Comparison of ENCODE assay signal across 19 cellular contexts in the genomic region with DNA sequence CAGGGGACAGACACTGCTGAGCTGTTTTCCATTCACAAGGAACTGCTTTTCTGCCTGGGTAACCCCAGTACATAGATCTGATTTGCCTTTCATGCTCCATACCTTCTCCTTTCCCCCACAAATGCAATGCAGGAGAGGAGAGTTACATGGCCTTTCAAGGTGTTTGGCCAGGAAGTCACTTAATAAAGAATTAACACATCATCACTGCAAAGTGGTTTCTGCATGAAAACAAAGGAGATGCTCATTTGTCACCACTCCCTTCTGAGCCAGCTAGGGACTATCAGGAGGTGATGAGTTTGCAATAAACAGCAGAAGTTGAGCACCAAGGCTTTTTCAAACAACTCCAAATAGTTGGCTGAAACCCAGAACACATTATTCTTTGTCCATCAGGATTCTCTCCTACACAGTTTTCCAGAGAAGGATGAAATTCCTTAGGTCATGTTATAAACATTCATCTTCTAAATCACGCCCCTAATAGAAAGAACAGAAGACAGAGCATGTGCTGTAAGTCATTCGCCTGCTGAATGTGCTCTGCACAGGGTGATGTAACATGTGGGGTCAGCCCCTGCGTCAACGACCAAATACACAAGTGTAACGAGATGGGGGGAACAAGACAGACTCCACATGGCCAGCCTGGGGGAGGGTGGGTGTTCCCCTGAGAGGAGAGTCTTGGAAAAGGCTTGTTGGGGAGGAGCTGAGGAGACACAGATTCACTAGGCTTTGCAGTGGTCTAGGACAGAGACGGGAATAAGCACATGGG.
A peak's percentile ranks its signal among the peaks of the same experiment; 100 is the strongest.
DNase-seq lines count a peak whose midpoint lies in the region; ATAC-seq and TF ChIP-seq lines count a peak whose summit lies in the region.
"Had no signal": no experiment of that assay in that cellular context is flagged by ENCODE, and none has a peak within 500 bp of the region (broad histone marks: within the 10 kb centered on the region; RNA-seq: fewer than 3 reads in every experiment).

No MANE protein-coding gene starts in this region.

- H4K20me1 ChIP-seq in SK-N-SH (ENCODE audit: insufficient read depth) (no peaks in the 10 kb centered on the region), hepatocyte (ENCODE audit: insufficient read depth, poor library complexity, severe bottlenecking) (no peaks in the 10 kb centered on the region)

- H3K4me1 Mint-ChIP-seq in nephron: peaks cover 22% of the 10 kb centered on the region

- TF ChIP-seq CTCF in SK-N-SH (IDR thresholded peaks at IDR 0.05): no peak
- no peak for TF ChIP-seq CTCF in hepatocyte (IDR thresholded peaks at IDR 0.05; ENCODE audit: poor library complexity)
- TF ChIP-seq CTCF in nephron (IDR thresholded peaks at IDR 0.05; ENCODE audit: unreplicated experiment in 3 of 3): no peak
- no peak for TF ChIP-seq CTCF in vagina (IDR thresholded peaks at IDR 0.05)

- DNase-seq in SK-N-SH: no peak
- DNase-seq in hepatocyte (ENCODE audit: low spot score): peak; percentile 57
- DNase-seq in vagina (ENCODE audit: extremely low spot score in 2 of 2): peak in 1 of 2 donors; percentile 94
- no peak for DNase-seq in posterior cingulate gyrus
- DNase-seq in activated CD8-positive, alpha-beta memory T cell treated with anti-CD3 and anti-CD28 coated beads for 24 hours: no peak
- DNase-seq: 8988T; activated CD4-positive, alpha-beta T cell treated with anti-CD3 and anti-CD28 coated beads, Interleukin-2, amount 50 U/mL, for 1 hour; activated naive CD8-positive, alpha-beta T cell treated with anti-CD3 and anti-CD28 coated beads, Interleukin-2, amount 10 ng/mL, durations not matched to agents 7 days and 5 days; activated T-cell treated with anti-CD3 and anti-CD28 coated beads, Interleukin-2, amount 50 U/mL, for 24 hours; central memory CD4-positive, alpha-beta T cell; effector memory CD4-positive, alpha-beta T cell; foreskin melanocyte; NCI-H1694; NCI-H446 treated with DMSO at 0.1 percent for 48 hours had no signal

- no peaks in the 10 kb centered on the region for H3K36me3 Mint-ChIP-seq in nephron (ENCODE audit: low read depth)
- H3K36me3 Mint-ChIP-seq: activated naive CD8-positive, alpha-beta T cell treated with anti-CD3 and anti-CD28 coated beads, Interleukin-2, amount 10 ng/mL, durations not matched to agents 7 days and 5 days; CD14-positive monocyte had no signal

- intact Hi-C loops in vagina (cut with DNase I): no loop called here
- intact Hi-C loops in posterior cingulate gyrus (cut with DNase I): no loop called here

- H3K27me3 Mint-ChIP-seq in nephron (ENCODE audit: low read depth): peaks cover 12% of the 10 kb centered on the region
- H3K27me3 Mint-ChIP-seq: activated T-cell treated with anti-CD3 and anti-CD28 coated beads, Interleukin-2, amount 50 U/mL, for 24 hours had no signal

- H3K9me3 Mint-ChIP-seq in nephron: no peaks in the 10 kb centered on the region
- H3K9me3 Mint-ChIP-seq: activated naive CD8-positive, alpha-beta T cell treated with anti-CD3 and anti-CD28 coated beads, Interleukin-2, amount 10 ng/mL, durations not matched to agents 7 days and 5 days; activated T-cell treated with anti-CD3 and anti-CD28 coated beads, Interleukin-2, amount 50 U/mL, for 24 hours; CD14-positive monocyte had no signal

- CTCF ChIA-PET in SK-N-SH (lab: Yijun Ruan, JAX): interaction anchor here (0.6 to 18.8 kb wide), 8 partner anchors 19 to 1229 kb away, joined by 3 to 247 read pairs (median 4); partner anchors contain the start of gene CDC42EP3

- H3K4me3 ChIP-seq in SK-N-SH (ENCODE audit: low read depth in 2 of 2, low read length in 1 of 2): no peak overlapping the region
- no peak overlapping the region for H3K4me3 ChIP-seq in hepatocyte
- no peak overlapping the region for H3K4me3 ChIP-seq in vagina
- H3K4me3 ChIP-seq: prostate gland had no signal

- no peaks in the 10 kb centered on the region for H3K9me3 ChIP-seq in SK-N-SH
- H3K9me3 ChIP-seq in hepatocyte (ENCODE audit: low read depth): no peaks in the 10 kb centered on the region
- H3K9me3 ChIP-seq in vagina: no peaks in the 10 kb centered on the region
- H3K9me3 ChIP-seq: prostate gland had no signal

- POLR2A ChIA-PET in SK-N-SH (lab: Yijun Ruan, JAX): interaction anchor here (1.4 kb wide), 1 partner anchor 19 kb away, joined by 7 read pairs; no protein-coding TSS in a partner anchor

- H3K36me3 ChIP-seq in SK-N-SH (replicated peaks in 1 of 2; ENCODE audit: control insufficient read depth in 1 of 2, insufficient read depth in 2 of 2, low read length in 1 of 2) (no peaks in the 10 kb centered on the region), hepatocyte (replicated peaks; ENCODE audit: insufficient read depth, low read depth) (no peaks in the 10 kb centered on the region), vagina (no peaks in the 10 kb centered on the region)
- H3K36me3 ChIP-seq: prostate gland had no signal

- H3K4me2 ChIP-seq in SK-N-SH (no peak overlapping the region), hepatocyte (no peak overlapping the region)

- H3K27me3 ChIP-seq in SK-N-SH (ENCODE audit: insufficient read depth) (no peaks in the 10 kb centered on the region), hepatocyte (no peaks in the 10 kb centered on the region), vagina (no peaks in the 10 kb centered on the region)

- H3K27ac ChIP-seq in SK-N-SH (ENCODE audit: low read depth in 2 of 2, low read length in 1 of 2): no peak overlapping the region
- H3K27ac ChIP-seq in hepatocyte: no peak overlapping the region
- H3K27ac ChIP-seq in vagina: peak overlapping the region; percentile 34
- H3K27ac ChIP-seq: prostate gland had no signal

- no peak for TF ChIP-seq RAD21 in SK-N-SH (IDR thresholded peaks at IDR 0.05; ENCODE audit: low read length)

- H3K9ac ChIP-seq in SK-N-SH: no peak overlapping the region

- peak overlapping the region; percentile 5 to 75 (median 61) for H3K27ac Mint-ChIP-seq in nephron
- H3K27ac Mint-ChIP-seq: activated naive CD8-positive, alpha-beta T cell treated with anti-CD3 and anti-CD28 coated beads, Interleukin-2, amount 10 ng/mL, durations not matched to agents 7 days and 5 days; activated T-cell treated with anti-CD3 and anti-CD28 coated beads, Interleukin-2, amount 50 U/mL, for 24 hours had no signal

- peaks cover 0 to 16% of the 10 kb centered on the region in 2 experiments; a peak in 2 of 4 replicates for H3K4me1 ChIP-seq in SK-N-SH (ENCODE audit: control insufficient read depth in 1 of 2, insufficient read depth in 2 of 2, low read depth in 1 of 2, low read length in 1 of 2)
- H3K4me1 ChIP-seq in hepatocyte (ENCODE audit: insufficient read depth): no peaks in the 10 kb centered on the region
- H3K4me1 ChIP-seq in vagina: no peaks in the 10 kb centered on the region
- H3K4me1 ChIP-seq: prostate gland had no signal

- no peak for TF ChIP-seq EP300 in SK-N-SH (IDR thresholded peaks at IDR 0.05; ENCODE audit: borderline replicate concordance in 1 of 2, low read depth in 1 of 2, low read length in 1 of 2)

- H3K4me3 Mint-ChIP-seq in nephron: peak overlapping the region in 1 of 3 experiments; percentile 3
- H3K4me3 Mint-ChIP-seq: activated naive CD8-positive, alpha-beta T cell treated with anti-CD3 and anti-CD28 coated beads, Interleukin-2, amount 10 ng/mL, durations not matched to agents 7 days and 5 days; activated T-cell treated with anti-CD3 and anti-CD28 coated beads, Interleukin-2, amount 50 U/mL, for 24 hours; CD14-positive monocyte had no signal

- no peak overlapping the region for H2AFZ ChIP-seq in SK-N-SH (ENCODE audit: low read depth)
- H2AFZ ChIP-seq in hepatocyte: no peak overlapping the region

- no peak for ATAC-seq in SK-N-SH treated with all-trans-retinoic acid at 6 μM for 48 hours
- no peak for ATAC-seq in HG02884 (IDR thresholded peaks at IDR 0.05; ENCODE audit: unreplicated experiment)

- WGBS in SK-N-SH (ENCODE audit: low lambda C conversion rate): 84% methylated on average over 6 of the region's 6 CpGs
- WGBS in hepatocyte (ENCODE audit: low lambda C conversion rate, missing lambda C conversion rate): 71% methylated on average over 6 of the region's 6 CpGs

- H3F3A ChIP-seq in SK-N-SH (replicated peaks; ENCODE audit: insufficient read depth): no peaks in the 10 kb centered on the region

- no peaks in the 10 kb centered on the region for H3K79me2 ChIP-seq in SK-N-SH (ENCODE audit: insufficient read depth)
- no peaks in the 10 kb centered on the region for H3K79me2 ChIP-seq in hepatocyte

- TF ChIP-seq POLR2A in vagina (IDR thresholded peaks at IDR 0.05): no peak

- H3K9me2 ChIP-seq in SK-N-SH: no peaks in the 10 kb centered on the region
- no peaks in the 10 kb centered on the region for H3K9me2 ChIP-seq in hepatocyte (replicated peaks; ENCODE audit: insufficient read depth)

TF ChIP-seq in SK-N-SH treated with all-trans-retinoic acid at 6 μM for 48 hours, 23 proteins besides CTCF, POLR2A, EP300 and RAD21 (continues in another document):
- TF ChIP-seq ISL1 (CRISPR knock-in tag; IDR thresholded peaks at IDR 0.05) (peak; percentile 34; the same call in 1 of the 2 replicates), TCF4 (CRISPR knock-in tag; IDR thresholded peaks at IDR 0.05; ENCODE audit: borderline replicate concordance) (no peak), ZNF70 (CRISPR knock-in tag; IDR thresholded peaks at IDR 0.05) (no peak), ZNF8 (CRISPR knock-in tag; IDR thresholded peaks at IDR 0.05) (0 out of 2 replicates have a peak, but pooled peaks have one; percentile 27)

TF ChIP-seq in SK-N-SH, 30 proteins besides CTCF, POLR2A, EP300 and RAD21 (continues in another document):
- no peak for TF ChIP-seq PBX3 (IDR thresholded peaks at IDR 0.05)
- TF ChIP-seq TAF1 (IDR thresholded peaks at IDR 0.05; ENCODE audit: borderline replicate concordance, low read depth, low read length): no peak
